Comparison of ENCODE assay signal across 16 cellular contexts in the genomic region with DNA sequence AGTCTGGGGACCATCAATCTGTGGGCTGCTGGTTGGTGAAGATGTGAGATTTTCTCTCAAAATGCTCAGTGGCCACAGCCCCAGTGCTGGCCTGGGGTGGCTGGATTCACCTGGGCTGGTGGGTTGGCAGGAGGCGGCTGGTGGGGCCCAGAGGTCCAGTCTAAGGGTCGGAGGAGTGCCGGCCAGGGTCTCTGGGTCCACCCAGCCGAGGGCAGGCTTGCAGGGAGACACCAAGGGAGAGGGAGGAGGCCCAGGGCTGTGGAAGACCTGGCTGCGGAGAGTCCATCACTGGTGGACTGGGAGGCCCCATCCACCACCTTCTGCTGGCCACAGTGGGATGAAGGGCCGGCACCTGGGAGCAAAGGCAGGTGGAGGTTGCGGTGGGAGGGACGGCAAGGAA. TPM values are rescaled to one million over a fixed set of nuclear protein-coding genes. Genes with fewer than 3 reads are reported as not detected.
A peak's percentile ranks its signal among the peaks of the same experiment; 100 is the strongest.
DNase-seq lines count a peak whose midpoint lies in the region; ATAC-seq and TF ChIP-seq lines count a peak whose summit lies in the region.
"Had no signal": no experiment of that assay in that cellular context is flagged by ENCODE, and none has a peak within 500 bp of the region (broad histone marks: within the 10 kb centered on the region; RNA-seq: fewer than 3 reads in every experiment).

No MANE protein-coding gene starts in this region.

- ATAC-seq in left lung (no peak), sciatic nerve (no peak), HG03439 (IDR thresholded peaks at IDR 0.05; ENCODE audit: unreplicated experiment) (no peak)
- ATAC-seq: left colon had no signal

- H3K27ac ChIP-seq in cingulate gyrus (ENCODE audit: low read depth, low read length): peak overlapping the region; percentile 47
- H3K27ac ChIP-seq in left lung: peak overlapping the region; percentile 67 to 82
- no peak overlapping the region for H3K27ac ChIP-seq in A673 (ENCODE audit: low read depth, low read length, poor library complexity, severe bottlenecking)

- H3K36me3 ChIP-seq in left lung (no peaks in the 10 kb centered on the region), A673 (ENCODE audit: insufficient read depth, low read length, poor library complexity, severe bottlenecking) (no peaks in the 10 kb centered on the region)
- H3K36me3 ChIP-seq: HAP-1 had no signal

- H3K4me3 ChIP-seq in left lung (no peak overlapping the region), A673 (ENCODE audit: low read depth, low read length, poor library complexity, severe bottlenecking) (no peak overlapping the region)
- H3K4me3 ChIP-seq: HAP-1 had no signal

- BruUV-seq in A673 (replicated peaks; lab: Mats Ljungman, UMichigan): no TSS peak

- H3K4me1 ChIP-seq in left lung: peaks cover 7 to 11% of the 10 kb centered on the region in 2 donors
- peaks cover 5% of the 10 kb centered on the region for H3K4me1 ChIP-seq in A673 (ENCODE audit: insufficient read depth, low read length, poor library complexity, severe bottlenecking)

- CTCF ChIA-PET in A673 (lab: Charles Lee) (no interaction called here), HEK293T (lab: Yijun Ruan, JAX) (no interaction called here)

- no peaks in the 10 kb centered on the region for H3K9me3 ChIP-seq in left lung
- H3K9me3 ChIP-seq in A673 (ENCODE audit: low read depth, low read length, poor library complexity, severe bottlenecking): no peaks in the 10 kb centered on the region
- H3K9me3 ChIP-seq: HAP-1 had no signal

- POLR2A ChIA-PET in A673 (lab: Charles Lee; ENCODE audit: low non-redundant PET) (no interaction called here), HEK293T (lab: Yijun Ruan, JAX) (no interaction called here)

- DNase-seq in AG20443 (ENCODE audit: low spot score) (peak; percentile 14), left lung (no peak), sciatic nerve (ENCODE audit: low spot score) (peak; percentile 48), A673 (ENCODE audit: low spot score) (no peak), NCI-H1048 (lab: John Stamatoyannopoulos, UW) (no peak), HEK293T (ENCODE audit: extremely low spot score) (no peak)
- DNase-seq: ACHN; cortex of kidney; left colon; naive thymus-derived CD4-positive, alpha-beta T cell; NCI-H2029; NCI-H774; retina had no signal

- TF ChIP-seq CTCF in left lung (IDR thresholded peaks at IDR 0.05) (no peak), A673 (conservative IDR thresholded peaks at IDR 0.05; ENCODE audit: low read depth, low read length) (no peak)

- intact Hi-C loops in left lung (cut with DNase I): no loop called here
- intact Hi-C loops in sciatic nerve (cut with DNase I): no loop called here
- intact Hi-C loops in A673 (cut with micrococcal nuclease; ENCODE audit: unreplicated experiment): no loop called here

- peaks cover 8 to 66% of the 10 kb centered on the region in 2 donors for H3K27me3 ChIP-seq in left lung
- H3K27me3 ChIP-seq in A673 (replicated peaks; ENCODE audit: insufficient read depth, low read depth, low read length, poor library complexity): peaks cover 12% of the 10 kb centered on the region

TF ChIP-seq in HEK293T, 16 proteins besides CTCF, POLR2A, EP300 and RAD21:
- no peak for TF ChIP-seq BHLHE40 (IDR thresholded peaks at IDR 0.05; ENCODE audit: borderline replicate concordance)
- TF ChIP-seq NFRKB (IDR thresholded peaks at IDR 0.05): no peak
- no peak for TF ChIP-seq FOXA1 (IDR thresholded peaks at IDR 0.05)
- TF ChIP-seq ZNF384 (IDR thresholded peaks at IDR 0.05): no peak
- TF ChIP-seq ELF4 (IDR thresholded peaks at IDR 0.05): no peak
- TF ChIP-seq ARNT (IDR thresholded peaks at IDR 0.05): no peak
- no peak for TF ChIP-seq LEF1 (IDR thresholded peaks at IDR 0.05; ENCODE audit: borderline replicate concordance)
- no peak for TF ChIP-seq L3MBTL2 (conservative IDR thresholded peaks at IDR 0.05)
- TF ChIP-seq FOXK2 (IDR thresholded peaks at IDR 0.05): no peak
- no peak for TF ChIP-seq TARDBP (IDR thresholded peaks at IDR 0.05)
- no peak for TF ChIP-seq SP1 (IDR thresholded peaks at IDR 0.05)
- no peak for TF ChIP-seq HDGF (IDR thresholded peaks at IDR 0.05; ENCODE audit: borderline replicate concordance)
- no peak for TF ChIP-seq SUZ12 (IDR thresholded peaks at IDR 0.05)
- no peak for TF ChIP-seq FOXM1 (IDR thresholded peaks at IDR 0.05; ENCODE audit: borderline replicate concordance)
- TF ChIP-seq CTBP1 (IDR thresholded peaks at IDR 0.05; ENCODE audit: borderline replicate concordance): no peak
- TF ChIP-seq, protein P1, sequence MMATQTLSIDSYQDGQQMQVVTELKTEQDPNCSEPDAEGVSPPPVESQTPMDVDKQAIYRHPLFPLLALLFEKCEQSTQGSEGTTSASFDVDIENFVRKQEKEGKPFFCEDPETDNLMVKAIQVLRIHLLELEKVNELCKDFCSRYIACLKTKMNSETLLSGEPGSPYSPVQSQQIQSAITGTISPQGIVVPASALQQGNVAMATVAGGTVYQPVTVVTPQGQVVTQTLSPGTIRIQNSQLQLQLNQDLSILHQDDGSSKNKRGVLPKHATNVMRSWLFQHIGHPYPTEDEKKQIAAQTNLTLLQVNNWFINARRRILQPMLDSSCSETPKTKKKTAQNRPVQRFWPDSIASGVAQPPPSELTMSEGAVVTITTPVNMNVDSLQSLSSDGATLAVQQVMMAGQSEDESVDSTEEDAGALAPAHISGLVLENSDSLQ (IDR thresholded peaks at IDR 0.05): no peak

RNA-seq across cellular contexts. Expression of gene SHANK3, which starts 0.6 kb away (rescaled TPM):
- 10 to 100 TPM; 25.1 to 42.9 TPM for total RNA-seq in left lung
- total RNA-seq in sciatic nerve: 56.6 TPM
- 4.4 and 6.4 TPM in 2 replicates for total RNA-seq in A673 (2021)

RNA-seq across cellular contexts. Expression of gene ARSA, which starts 44.1 kb away (rescaled TPM):
- total RNA-seq in left lung (10 to 100 TPM; 46.3 to 58.0 TPM), sciatic nerve (38.1 TPM), A673 (2021) (15.6 and 19.6 TPM in 2 replicates)

Comparison
In these comparisons a context has a peak if more than half of its experiments do, and no peak if none do; other contexts are left out.
1. DNase-seq: peak in AG20443 (single experiment) and sciatic nerve (single experiment); none in left lung (0 of 2), A673 (single experiment), NCI-H1048 (single experiment) and HEK293T (single experiment).